In the genomic region with DNA sequence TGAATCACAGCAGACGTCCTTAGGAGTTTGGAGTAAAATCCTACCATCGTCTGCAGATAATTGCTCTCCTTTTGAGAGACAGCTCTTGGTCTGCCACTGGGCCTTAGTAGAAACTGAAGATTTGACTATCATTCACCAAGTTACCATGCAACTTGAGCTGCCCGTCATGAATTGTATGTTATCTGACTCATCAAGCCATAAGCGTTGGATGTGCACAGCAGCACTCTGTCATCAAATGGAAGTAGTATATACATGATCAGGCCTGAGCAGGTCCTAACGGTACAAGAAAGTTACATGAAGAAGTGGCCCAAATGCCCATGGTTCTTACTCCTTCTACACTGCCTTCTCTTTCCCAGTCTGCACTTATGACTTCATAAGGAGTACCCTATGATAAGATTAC, we compare ENCODE assay signal across 36 cellular contexts.
"Had no signal": no experiment of that assay in that cellular context is flagged by ENCODE, and none has a peak within 500 bp of the region (broad histone marks: within the 10 kb centered on the region; RNA-seq: fewer than 3 reads in every experiment).

No MANE protein-coding gene starts in this region.

- ATAC-seq: activated CD4-positive, CD25-positive, alpha-beta regulatory T cell treated with anti-CD3 and anti-CD28 coated beads, Interleukin-2, amount 50 U/mL, for 24 hours; activated CD8-positive, alpha-beta T cell treated with anti-CD3 and anti-CD28 coated beads for 36 hours; activated naive CD4-positive, alpha-beta T cell treated with anti-CD3 and anti-CD28 coated beads, Interleukin-2, amount 50 U/mL, for 72 hours; activated T-cell treated with anti-CD3 and anti-CD28 coated beads, Interleukin-2, amount 50 U/mL, for 4 hours; activated T-cell treated with anti-CD3 and anti-CD28 coated beads, Interleukin-2, amount 50 U/mL, for 72 hours; activated T-helper 17 cell treated with anti-CD3 and anti-CD28 coated beads, Interleukin-2, amount 50 U/mL, for 72 hours; body of pancreas; T-cell; T-helper 17 cell; WTC11 had no signal

- FAIRE-seq: astrocyte, TTC549 had no signal

- H3K4me3 ChIP-seq: adrenal gland, body of pancreas had no signal

- H3K27me3 ChIP-seq: adrenal gland, body of pancreas, brain microvascular endothelial cell had no signal

- H3K36me3 Mint-ChIP-seq: activated CD4-positive, alpha-beta memory T cell treated with anti-CD3 and anti-CD28 coated beads for 36 hours; activated naive CD4-positive, alpha-beta T cell treated with anti-CD3 and anti-CD28 coated beads, Interleukin-2, amount 50 U/mL, for 72 hours; activated naive CD8-positive, alpha-beta T cell treated with anti-CD3 and anti-CD28 coated beads for 36 hours; T-cell; WTC11 had no signal

- H3K27me3 Mint-ChIP-seq: activated CD4-positive, alpha-beta memory T cell treated with anti-CD3 and anti-CD28 coated beads for 36 hours; activated CD4-positive, alpha-beta T cell treated with anti-CD3 and anti-CD28 coated beads, Interleukin-2, amount 10 ng/mL, durations not matched to agents 24 days and 14 days; activated CD8-positive, alpha-beta T cell treated with anti-CD3 and anti-CD28 coated beads for 36 hours; activated naive CD8-positive, alpha-beta T cell treated with anti-CD3 and anti-CD28 coated beads for 36 hours; activated T-helper 17 cell treated with anti-CD3 and anti-CD28 coated beads, Interleukin-2, amount 50 U/mL, for 72 hours; T-cell; T-helper 17 cell had no signal

- H3K27ac Mint-ChIP-seq: activated CD4-positive, alpha-beta memory T cell treated with anti-CD3 and anti-CD28 coated beads for 36 hours; activated CD4-positive, alpha-beta T cell treated with anti-CD3 and anti-CD28 coated beads, Interleukin-2, amount 10 ng/mL, durations not matched to agents 24 days and 14 days; activated CD8-positive, alpha-beta T cell treated with anti-CD3 and anti-CD28 coated beads for 36 hours; activated naive CD4-positive, alpha-beta T cell treated with anti-CD3 and anti-CD28 coated beads for 36 hours; activated naive CD4-positive, alpha-beta T cell treated with anti-CD3 and anti-CD28 coated beads, Interleukin-2, amount 50 U/mL, for 72 hours; activated naive CD8-positive, alpha-beta T cell treated with anti-CD3 and anti-CD28 coated beads for 36 hours; activated T-cell treated with anti-CD3 and anti-CD28 coated beads, Interleukin-2, amount 50 U/mL, for 72 hours; activated T-helper 1 cell treated with anti-CD3 and anti-CD28 coated beads, Interleukin-12 subunit alpha, Interleukin-12 subunit beta, Interleukin-2, Interleukin-4 antibody, amounts not matched to agents 30 ng/mL and 10 ng/mL and 1 ng/mL, durations not matched to agents 14 hours and 24 hours and 36 hours; activated T-helper 17 cell treated with anti-CD3 and anti-CD28 coated beads, Interleukin-2, amount 50 U/mL, for 72 hours; T-cell; T-helper 17 cell; WTC11 had no signal

- H3K27ac ChIP-seq: adrenal gland, body of pancreas, brain microvascular endothelial cell, WERI-Rb-1 had no signal

- H3K9me3 ChIP-seq: adrenal gland, body of pancreas had no signal

- DNase-seq: activated CD4-positive, alpha-beta memory T cell treated with anti-CD3 and anti-CD28 coated beads for 36 hours; activated CD4-positive, alpha-beta T cell treated with anti-CD3 and anti-CD28 coated beads for 1 hour; activated CD4-positive, alpha-beta T cell treated with anti-CD3 and anti-CD28 coated beads for 4 hours; activated CD4-positive, alpha-beta T cell treated with anti-CD3 and anti-CD28 coated beads, Interleukin-2, amount 10 ng/mL, durations not matched to agents 24 days and 14 days; activated CD4-positive, alpha-beta T cell treated with anti-CD3 and anti-CD28 coated beads, Interleukin-2, amount 50 U/mL, for 1 hour; activated CD4-positive, alpha-beta T cell treated with anti-CD3 and anti-CD28 coated beads, Interleukin-2, amount 50 U/mL, for 4 hours; activated CD4-positive, CD25-positive, alpha-beta regulatory T cell; activated CD8-positive, alpha-beta memory T cell treated with anti-CD3 and anti-CD28 coated beads, Interleukin-2, amount 50 U/mL, for 4 hours; activated CD8-positive, alpha-beta T cell treated with anti-CD3 and anti-CD28 coated beads for 36 hours; activated effector memory CD4-positive, alpha-beta T cell treated with anti-CD3 and anti-CD28 coated beads, Interleukin-2, amount 50 U/mL, for 16 hours; activated gamma-delta T cell treated with Interleukin-2 at 50 U/mL for 16 hours; activated naive CD4-positive, alpha-beta T cell; activated naive CD4-positive, alpha-beta T cell treated with anti-CD3 and anti-CD28 coated beads for 36 hours; activated naive CD4-positive, alpha-beta T cell treated with anti-CD3 and anti-CD28 coated beads, Interleukin-2, amount 50 U/mL, for 16 hours; activated naive CD8-positive, alpha-beta T cell treated with anti-CD3 and anti-CD28 coated beads for 36 hours; activated T-cell treated with anti-CD3 and anti-CD28 coated beads for 4 hours; activated T-cell treated with anti-CD3 and anti-CD28 coated beads, Interleukin-2, amount 50 U/mL, for 1 hour; activated T-cell treated with anti-CD3 and anti-CD28 coated beads, Interleukin-2, amount 50 U/mL, for 4 hours; activated T-cell treated with anti-CD3 and anti-CD28 coated beads, Interleukin-2, amount 50 U/mL, for 72 hours; adrenal gland; amniotic stem cell; aorta; body of pancreas; brain microvascular endothelial cell; central memory CD4-positive, alpha-beta T cell; T-cell; T-helper 17 cell; T-helper 9 cell; WERI-Rb-1 had no signal

- H3K4me1 Mint-ChIP-seq: activated CD4-positive, alpha-beta T cell treated with anti-CD3 and anti-CD28 coated beads, Interleukin-2, amount 10 ng/mL, durations not matched to agents 24 days and 14 days; activated naive CD8-positive, alpha-beta T cell treated with anti-CD3 and anti-CD28 coated beads for 36 hours; activated T-helper 17 cell treated with anti-CD3 and anti-CD28 coated beads, Interleukin-2, amount 50 U/mL, for 72 hours; T-cell; T-helper 17 cell had no signal

- H3K36me3 ChIP-seq: adrenal gland, brain microvascular endothelial cell, WERI-Rb-1 had no signal

- H3K4me1 ChIP-seq: adrenal gland, body of pancreas had no signal

- H3K4me3 Mint-ChIP-seq: activated CD4-positive, alpha-beta memory T cell treated with anti-CD3 and anti-CD28 coated beads for 36 hours; activated CD4-positive, alpha-beta T cell treated with anti-CD3 and anti-CD28 coated beads, Interleukin-2, amount 10 ng/mL, durations not matched to agents 24 days and 14 days; activated CD8-positive, alpha-beta T cell treated with anti-CD3 and anti-CD28 coated beads for 36 hours; activated naive CD4-positive, alpha-beta T cell treated with anti-CD3 and anti-CD28 coated beads for 36 hours; activated naive CD8-positive, alpha-beta T cell treated with anti-CD3 and anti-CD28 coated beads for 36 hours; activated T-cell treated with anti-CD3 and anti-CD28 coated beads, Interleukin-2, amount 50 U/mL, for 4 hours; activated T-cell treated with anti-CD3 and anti-CD28 coated beads, Interleukin-2, amount 50 U/mL, for 72 hours; activated T-helper 1 cell treated with anti-CD3 and anti-CD28 coated beads, Interleukin-12 subunit alpha, Interleukin-12 subunit beta, Interleukin-2, Interleukin-4 antibody, amounts not matched to agents 30 ng/mL and 10 ng/mL and 1 ng/mL, durations not matched to agents 14 hours and 24 hours and 36 hours; activated T-helper 17 cell treated with anti-CD3 and anti-CD28 coated beads, Interleukin-2, amount 50 U/mL, for 72 hours; T-cell; T-helper 17 cell; WTC11 had no signal

- H3K9me3 Mint-ChIP-seq: activated CD4-positive, alpha-beta memory T cell treated with anti-CD3 and anti-CD28 coated beads for 36 hours; activated CD4-positive, alpha-beta T cell treated with anti-CD3 and anti-CD28 coated beads, Interleukin-2, amount 10 ng/mL, durations not matched to agents 24 days and 14 days; activated CD8-positive, alpha-beta T cell treated with anti-CD3 and anti-CD28 coated beads for 36 hours; activated naive CD8-positive, alpha-beta T cell treated with anti-CD3 and anti-CD28 coated beads for 36 hours; activated T-cell treated with anti-CD3 and anti-CD28 coated beads, Interleukin-2, amount 50 U/mL, for 4 hours; activated T-cell treated with anti-CD3 and anti-CD28 coated beads, Interleukin-2, amount 50 U/mL, for 72 hours; activated T-helper 1 cell treated with anti-CD3 and anti-CD28 coated beads, Interleukin-12 subunit alpha, Interleukin-12 subunit beta, Interleukin-2, Interleukin-4 antibody, amounts not matched to agents 30 ng/mL and 10 ng/mL and 1 ng/mL, durations not matched to agents 14 hours and 24 hours and 36 hours; activated T-helper 17 cell treated with anti-CD3 and anti-CD28 coated beads, Interleukin-2, amount 50 U/mL, for 72 hours; WTC11 had no signal
